1 cellular context compared by ENCODE assay signal in the genomic region with DNA sequence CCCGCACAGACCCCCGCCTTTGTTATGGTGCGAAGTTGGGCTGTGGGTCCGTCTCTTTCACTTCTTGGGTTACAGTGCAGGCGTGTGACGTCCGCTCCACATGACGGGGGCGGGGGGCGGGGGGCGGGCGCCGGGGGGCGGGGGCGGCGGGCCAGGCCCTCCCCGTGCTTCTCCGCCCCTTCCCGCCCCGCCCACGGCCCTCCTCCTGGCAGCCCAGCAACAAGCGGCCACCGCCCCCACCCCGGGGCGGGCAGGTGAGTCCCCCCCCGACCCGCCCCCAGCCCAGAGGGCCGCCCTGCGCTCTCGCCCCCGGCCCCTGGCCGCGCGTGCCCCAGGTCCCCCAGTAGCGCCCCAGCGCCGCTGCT.
TF ChIP-seq lines count a peak whose summit lies in the region.

No MANE protein-coding gene starts in this region.

TF ChIP-seq in HCT116, 20 proteins besides CTCF, POLR2A, EP300 and RAD21:
- TF ChIP-seq, protein P1, sequence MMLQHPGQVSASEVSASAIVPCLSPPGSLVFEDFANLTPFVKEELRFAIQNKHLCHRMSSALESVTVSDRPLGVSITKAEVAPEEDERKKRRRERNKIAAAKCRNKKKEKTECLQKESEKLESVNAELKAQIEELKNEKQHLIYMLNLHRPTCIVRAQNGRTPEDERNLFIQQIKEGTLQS (IDR thresholded peaks at IDR 0.05), result no peak
- TF ChIP-seq, protein P2, sequence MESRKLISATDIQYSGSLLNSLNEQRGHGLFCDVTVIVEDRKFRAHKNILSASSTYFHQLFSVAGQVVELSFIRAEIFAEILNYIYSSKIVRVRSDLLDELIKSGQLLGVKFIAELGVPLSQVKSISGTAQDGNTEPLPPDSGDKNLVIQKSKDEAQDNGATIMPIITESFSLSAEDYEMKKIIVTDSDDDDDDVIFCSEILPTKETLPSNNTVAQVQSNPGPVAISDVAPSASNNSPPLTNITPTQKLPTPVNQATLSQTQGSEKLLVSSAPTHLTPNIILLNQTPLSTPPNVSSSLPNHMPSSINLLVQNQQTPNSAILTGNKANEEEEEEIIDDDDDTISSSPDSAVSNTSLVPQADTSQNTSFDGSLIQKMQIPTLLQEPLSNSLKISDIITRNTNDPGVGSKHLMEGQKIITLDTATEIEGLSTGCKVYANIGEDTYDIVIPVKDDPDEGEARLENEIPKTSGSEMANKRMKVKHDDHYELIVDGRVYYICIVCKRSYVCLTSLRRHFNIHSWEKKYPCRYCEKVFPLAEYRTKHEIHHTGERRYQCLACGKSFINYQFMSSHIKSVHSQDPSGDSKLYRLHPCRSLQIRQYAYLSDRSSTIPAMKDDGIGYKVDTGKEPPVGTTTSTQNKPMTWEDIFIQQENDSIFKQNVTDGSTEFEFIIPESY (IDR thresholded peaks at IDR 0.05; ENCODE audit: extremely low read depth, insufficient replicate concordance, low read length), result no peak
- TF ChIP-seq EZH2 (IDR thresholded peaks at IDR 0.05) (no peak), POLR2AphosphoS5 (IDR thresholded peaks at IDR 0.05; ENCODE audit: low read depth, low read length) (no peak), YY1 (IDR thresholded peaks at IDR 0.05; ENCODE audit: extremely low read depth, insufficient replicate concordance, low read depth, low read length) (no peak), SIN3A (IDR thresholded peaks at IDR 0.05; ENCODE audit: low read depth) (no peak)
